Comparison of ENCODE assay signal across 8 cellular contexts in the genomic region with DNA sequence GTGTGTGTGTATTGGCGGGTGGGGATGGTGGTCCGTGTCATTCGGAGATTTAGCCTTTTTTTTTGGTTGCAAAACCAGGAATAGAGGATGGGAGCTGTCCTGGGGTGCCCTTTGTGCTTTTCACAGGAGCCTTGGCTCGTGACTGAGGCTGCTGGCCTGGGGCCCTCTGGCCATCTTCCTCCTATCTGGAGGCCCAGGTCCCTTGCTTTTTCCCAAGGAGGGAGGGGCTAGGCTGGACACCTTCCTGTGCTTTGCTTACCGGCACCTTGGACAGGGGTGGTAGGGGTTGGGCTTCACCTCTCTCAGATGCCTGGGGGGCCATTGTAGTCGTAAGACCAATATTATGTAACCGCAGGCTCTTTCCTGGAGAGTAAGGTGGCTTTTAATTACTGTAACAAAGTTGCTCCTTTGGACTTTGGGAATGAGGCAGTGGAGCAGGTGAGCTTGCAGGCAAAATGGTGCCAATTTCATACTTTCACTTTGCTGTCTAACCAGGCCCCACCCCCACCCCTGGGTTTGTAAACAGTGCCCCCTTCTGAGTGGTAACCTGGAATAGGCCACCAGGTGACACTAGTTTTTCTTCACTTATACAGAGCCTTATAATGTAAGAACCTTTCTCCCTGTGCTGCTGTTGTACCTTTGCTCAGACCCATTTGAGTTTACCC. TPM values are rescaled to one million over a fixed set of nuclear protein-coding genes. Genes with fewer than 3 reads are reported as not detected.
DNase-seq lines count a peak whose midpoint lies in the region; ATAC-seq and TF ChIP-seq lines count a peak whose summit lies in the region.

No MANE protein-coding gene starts in this region.

- H3K27ac Mint-ChIP-seq in stimulated activated naive B cell treated with anti-CD40 and anti-IgM and Interleukin-4, amounts not matched to agents 10 μg/mL and 1 μg/mL and 100 μg/mL, for 72 hours: peak overlapping the region; percentile 90

- no peak for ATAC-seq in stimulated activated naive B cell treated with anti-CD40 and anti-IgM and Interleukin-4, amounts not matched to agents 10 μg/mL and 1 μg/mL and 100 μg/mL, for 72 hours (replicated peaks)
- no peak for ATAC-seq in HG02610 (IDR thresholded peaks at IDR 0.05; ENCODE audit: unreplicated experiment)

- no peaks in the 10 kb centered on the region for H3K9me3 Mint-ChIP-seq in stimulated activated naive B cell treated with anti-CD40 and anti-IgM and Interleukin-4, amounts not matched to agents 10 μg/mL and 1 μg/mL and 100 μg/mL, for 72 hours

- H3K36me3 Mint-ChIP-seq in stimulated activated naive B cell treated with anti-CD40 and anti-IgM and Interleukin-4, amounts not matched to agents 10 μg/mL and 1 μg/mL and 100 μg/mL, for 72 hours: peaks cover 8 to 28% of the 10 kb centered on the region in 2 donors

- TF ChIP-seq POLR2A in NB4 (IDR thresholded peaks at IDR 0.05; ENCODE audit: extremely low read depth, insufficient read length): no peak

- peaks cover 27 to 57% of the 10 kb centered on the region in 2 donors for H3K4me1 Mint-ChIP-seq in stimulated activated naive B cell treated with anti-CD40 and anti-IgM and Interleukin-4, amounts not matched to agents 10 μg/mL and 1 μg/mL and 100 μg/mL, for 72 hours

- H3K4me3 ChIP-seq in NB4 (ENCODE audit: low read depth, low read length): peak overlapping the region; percentile 80

- TF ChIP-seq CTCF in NB4 (IDR thresholded peaks at IDR 0.05; ENCODE audit: low read depth, low read length): peak; percentile 11

- DNase-seq in DMS 273 (lab: John Stamatoyannopoulos, UW; ENCODE audit: unreplicated experiment): peak; percentile 64
- no peak for DNase-seq in DMS 273 treated with DMSO at 0.1 percent for 48 hours (lab: John Stamatoyannopoulos, UW)
- peak; percentile 48 for DNase-seq in NB4 (ENCODE audit: low read depth)
- DNase-seq in activated CD4-positive, CD25-positive, alpha-beta regulatory T cell treated with anti-CD3 and anti-CD28 coated beads, Interleukin-2, amount 50 U/mL, for 72 hours: peak; percentile 36
- DNase-seq in dermis blood vessel endothelial cell: peak; percentile 49
- DNase-seq in lung microvascular endothelial cell (ENCODE audit: low read depth in 2 of 2): peak; percentile 28 to 60
- DNase-seq in stimulated activated naive B cell treated with anti-CD40 and anti-IgM and Interleukin-4, amounts not matched to agents 10 μg/mL and 1 μg/mL and 100 μg/mL, for 72 hours: no peak

- H3K27me3 Mint-ChIP-seq in stimulated activated naive B cell treated with anti-CD40 and anti-IgM and Interleukin-4, amounts not matched to agents 10 μg/mL and 1 μg/mL and 100 μg/mL, for 72 hours: no peaks in the 10 kb centered on the region

- H3K4me3 Mint-ChIP-seq in stimulated activated naive B cell treated with anti-CD40 and anti-IgM and Interleukin-4, amounts not matched to agents 10 μg/mL and 1 μg/mL and 100 μg/mL, for 72 hours: peak overlapping the region; percentile 85 to 91

RNA-seq across cellular contexts. Expression of a gene that starts 1.2 kb away (rescaled TPM):
- total RNA-seq in dermis blood vessel endothelial cell (12.6 and 17.2 TPM in 2 replicates), lung microvascular endothelial cell (8.5 and 14.7 TPM in 2 replicates)

Comparison
In these comparisons a context has a peak if more than half of its experiments do, and no peak if none do; other contexts are left out.
1. DNase-seq: peak in DMS 273 (single experiment), NB4 (single experiment), activated CD4-positive, CD25-positive, alpha-beta regulatory T cell treated with anti-CD3 and anti-CD28 coated beads, Interleukin-2, amount 50 U/mL, for 72 hours (single experiment), dermis blood vessel endothelial cell (single experiment) and lung microvascular endothelial cell (2 of 2); none in DMS 273 treated with DMSO at 0.1 percent for 48 hours (single experiment) and stimulated activated naive B cell treated with anti-CD40 and anti-IgM and Interleukin-4, amounts not matched to agents 10 μg/mL and 1 μg/mL and 100 μg/mL, for 72 hours (single experiment).